Comparison of ENCODE assay signal across 23 cellular contexts in the genomic region with DNA sequence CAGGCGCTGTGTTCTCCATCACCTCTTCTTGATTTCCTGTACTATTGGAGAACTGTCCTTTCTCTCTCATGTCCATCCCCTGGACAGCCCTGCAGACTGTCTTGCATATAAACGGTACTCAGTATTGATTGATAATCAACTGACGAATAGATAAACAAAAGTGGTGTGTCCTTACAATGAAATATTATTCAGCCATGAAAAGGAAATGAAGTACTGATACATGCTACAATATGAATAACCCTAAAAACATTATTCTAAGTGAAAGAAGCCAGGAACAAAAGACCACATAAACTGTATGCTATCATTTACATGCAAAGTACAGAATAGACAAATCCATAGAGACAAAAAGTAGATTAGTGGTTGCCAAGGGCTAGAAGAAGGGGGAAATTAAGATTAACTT.
"Had no signal": no experiment of that assay in that cellular context is flagged by ENCODE, and none has a peak within 500 bp of the region (broad histone marks: within the 10 kb centered on the region; RNA-seq: fewer than 3 reads in every experiment).

No MANE protein-coding gene starts in this region.

- H3K27me3 ChIP-seq: colonic mucosa, esophagus muscularis mucosa, foreskin keratinocyte, gastroesophageal sphincter, heart left ventricle, hepatocyte had no signal

- ATAC-seq: effector memory CD8-positive, alpha-beta T cell; foreskin keratinocyte; gastroesophageal sphincter; heart left ventricle; left colon; left lobe of liver; lower lobe of right lung had no signal

- H3K4me1 ChIP-seq: colonic mucosa, esophagus muscularis mucosa, gastroesophageal sphincter, left ventricle myocardium inferior had no signal

- H3K4me3 ChIP-seq: colonic mucosa, esophagus muscularis mucosa, gastroesophageal sphincter, heart left ventricle, hepatocyte, left ventricle myocardium inferior, lower lobe of right lung had no signal

- H3K4me2 ChIP-seq: hepatocyte had no signal

- DNase-seq: colonic mucosa; cortex of kidney; effector CD8-positive, alpha-beta T cell; effector memory CD8-positive, alpha-beta T cell; endodermal cell; foreskin keratinocyte; heart left ventricle; hypothalamus; immature natural killer cell; kidney; kidney glomerular epithelial cell; left colon; left ventricle myocardium inferior; lower lobe of right lung; mesenchymal stem cell; midbrain had no signal

- H3K79me2 ChIP-seq: hepatocyte had no signal

- H3K27ac ChIP-seq: colonic mucosa, epithelial cell of prostate, esophagus muscularis mucosa, foreskin keratinocyte, gastroesophageal sphincter, heart left ventricle, hepatocyte, left ventricle myocardium inferior, lower lobe of right lung had no signal

- FAIRE-seq: endometrium, frontal cortex, kidney had no signal

- H3K36me3 ChIP-seq: colonic mucosa, esophagus muscularis mucosa, gastroesophageal sphincter, heart left ventricle, left ventricle myocardium inferior, lower lobe of right lung had no signal

- H2AFZ ChIP-seq: hepatocyte had no signal

- H3K9me3 ChIP-seq: colonic mucosa, esophagus muscularis mucosa, gastroesophageal sphincter, heart left ventricle, left ventricle myocardium inferior, lower lobe of right lung had no signal
